8 cellular contexts compared by ENCODE assay signal in genomic region chr2:239266779-239267410, GRCh38.
DNase-seq lines count a peak whose midpoint lies in the region; ATAC-seq and TF ChIP-seq lines count a peak whose summit lies in the region.

No MANE protein-coding gene starts in this region.

- H3K4me1 Mint-ChIP-seq in T-helper 1 cell treated with Interleukin-12 subunit alpha and Interleukin-12 subunit beta and Interleukin-4 antibody, amounts not matched to agents 30 μg/mL and 1 μg/mL, for 36 hours (ENCODE audit: low read depth): peaks cover 69% of the 10 kb centered on the region
- H3K4me1 Mint-ChIP-seq in glutamatergic neuron (ENCODE audit: low read depth, unreplicated experiment): peaks cover 58% of the 10 kb centered on the region
- H3K4me1 Mint-ChIP-seq in stimulated activated naive CD8-positive, alpha-beta T cell treated with anti-CD3 and anti-CD28 coated beads, Interleukin-15, amount 100 ng/mL, for 72 hours: peaks cover 77% of the 10 kb centered on the region

- no peaks in the 10 kb centered on the region for H3K79me2 ChIP-seq in OCI-LY3 (ENCODE audit: low read length)

- H3K27me3 Mint-ChIP-seq in T-helper 1 cell treated with Interleukin-12 subunit alpha and Interleukin-12 subunit beta and Interleukin-4 antibody, amounts not matched to agents 30 μg/mL and 1 μg/mL, for 36 hours (ENCODE audit: low read depth): no peaks in the 10 kb centered on the region
- H3K27me3 Mint-ChIP-seq in glutamatergic neuron (ENCODE audit: unreplicated experiment): peaks cover 15% of the 10 kb centered on the region
- peaks cover 19% of the 10 kb centered on the region for H3K27me3 Mint-ChIP-seq in stimulated activated naive CD8-positive, alpha-beta T cell treated with anti-CD3 and anti-CD28 coated beads, Interleukin-15, amount 100 ng/mL, for 72 hours

- peak overlapping the region; percentile 96 for H3K27ac Mint-ChIP-seq in T-helper 1 cell treated with Interleukin-12 subunit alpha and Interleukin-12 subunit beta and Interleukin-4 antibody, amounts not matched to agents 30 μg/mL and 1 μg/mL, for 36 hours
- H3K27ac Mint-ChIP-seq in glutamatergic neuron (ENCODE audit: unreplicated experiment): peak overlapping the region; percentile 82
- peak overlapping the region; percentile 69 to 97 for H3K27ac Mint-ChIP-seq in stimulated activated naive CD8-positive, alpha-beta T cell treated with anti-CD3 and anti-CD28 coated beads, Interleukin-15, amount 100 ng/mL, for 72 hours

- H4K20me1 ChIP-seq in OCI-LY3 (ENCODE audit: insufficient read depth, low read length): peaks cover 82% of the 10 kb centered on the region

- H3K9me3 ChIP-seq in OCI-LY3 (ENCODE audit: insufficient read depth, low read length): no peaks in the 10 kb centered on the region

- H3K4me2 ChIP-seq in OCI-LY3 (ENCODE audit: low read length): peak overlapping the region; percentile 89

- peaks cover 25% of the 10 kb centered on the region for H3K36me3 Mint-ChIP-seq in T-helper 1 cell treated with Interleukin-12 subunit alpha and Interleukin-12 subunit beta and Interleukin-4 antibody, amounts not matched to agents 30 μg/mL and 1 μg/mL, for 36 hours (ENCODE audit: low read depth)
- H3K36me3 Mint-ChIP-seq in glutamatergic neuron (ENCODE audit: unreplicated experiment): no peaks in the 10 kb centered on the region

- DNase-seq in T-helper 1 cell (no peak), glutamatergic neuron (no peak), NCI-H524 treated with DMSO at 0.1 percent for 48 hours (lab: John Stamatoyannopoulos, UW) (no peak), NCI-H510A (lab: John Stamatoyannopoulos, UW) (no peak)
- DNase-seq in stimulated activated naive CD8-positive, alpha-beta T cell treated with anti-CD3 and anti-CD28 coated beads, Interleukin-15, amount 100 ng/mL, for 72 hours: peak in 1 of 2 donors; percentile 15

- no peak overlapping the region for H3K27ac ChIP-seq in OCI-LY3 (ENCODE audit: low read length)

- H3K4me1 ChIP-seq in OCI-LY3 (ENCODE audit: low read length): peaks cover 28% of the 10 kb centered on the region

- H3K4me3 ChIP-seq in OCI-LY3 (ENCODE audit: low read length): peak overlapping the region; percentile 69

- H3K27me3 ChIP-seq in OCI-LY3 (ENCODE audit: low read depth, low read length): peaks cover 32% of the 10 kb centered on the region

- H3K4me3 Mint-ChIP-seq in T-helper 1 cell treated with Interleukin-12 subunit alpha and Interleukin-12 subunit beta and Interleukin-4 antibody, amounts not matched to agents 30 μg/mL and 1 μg/mL, for 36 hours: peak overlapping the region; percentile 94
- H3K4me3 Mint-ChIP-seq in glutamatergic neuron (ENCODE audit: unreplicated experiment): no peak overlapping the region
- H3K4me3 Mint-ChIP-seq in stimulated activated naive CD8-positive, alpha-beta T cell treated with anti-CD3 and anti-CD28 coated beads, Interleukin-15, amount 100 ng/mL, for 72 hours: peak overlapping the region; percentile 90 to 95

- ATAC-seq in stimulated activated naive CD8-positive, alpha-beta T cell treated with anti-CD3 and anti-CD28 coated beads, Interleukin-15, amount 100 ng/mL, for 72 hours: peak; percentile 25
- no peak for ATAC-seq in HG03025 (IDR thresholded peaks at IDR 0.05; ENCODE audit: low FRiP score, unreplicated experiment)

- no peaks in the 10 kb centered on the region for H3K36me3 ChIP-seq in OCI-LY3 (replicated peaks; ENCODE audit: low read depth, low read length)

- TF ChIP-seq CTCF in OCI-LY3 (IDR thresholded peaks at IDR 0.05; ENCODE audit: low read depth, low read length) (no peak), glutamatergic neuron (IDR thresholded peaks at IDR 0.05; ENCODE audit: partially characterized antibody, unreplicated experiment) (no peak)

- no peak overlapping the region for H2AFZ ChIP-seq in OCI-LY3 (ENCODE audit: low read depth, low read length)

- no peak overlapping the region for H3K9ac ChIP-seq in OCI-LY3 (ENCODE audit: low read length)

- no peaks in the 10 kb centered on the region for H3K9me3 Mint-ChIP-seq in T-helper 1 cell treated with Interleukin-12 subunit alpha and Interleukin-12 subunit beta and Interleukin-4 antibody, amounts not matched to agents 30 μg/mL and 1 μg/mL, for 36 hours
- H3K9me3 Mint-ChIP-seq in glutamatergic neuron (ENCODE audit: unreplicated experiment): peaks cover 16% of the 10 kb centered on the region
- no peaks in the 10 kb centered on the region for H3K9me3 Mint-ChIP-seq in stimulated activated naive CD8-positive, alpha-beta T cell treated with anti-CD3 and anti-CD28 coated beads, Interleukin-15, amount 100 ng/mL, for 72 hours
